Comparison of ENCODE assay signal across 1 cellular context in the genomic region with DNA sequence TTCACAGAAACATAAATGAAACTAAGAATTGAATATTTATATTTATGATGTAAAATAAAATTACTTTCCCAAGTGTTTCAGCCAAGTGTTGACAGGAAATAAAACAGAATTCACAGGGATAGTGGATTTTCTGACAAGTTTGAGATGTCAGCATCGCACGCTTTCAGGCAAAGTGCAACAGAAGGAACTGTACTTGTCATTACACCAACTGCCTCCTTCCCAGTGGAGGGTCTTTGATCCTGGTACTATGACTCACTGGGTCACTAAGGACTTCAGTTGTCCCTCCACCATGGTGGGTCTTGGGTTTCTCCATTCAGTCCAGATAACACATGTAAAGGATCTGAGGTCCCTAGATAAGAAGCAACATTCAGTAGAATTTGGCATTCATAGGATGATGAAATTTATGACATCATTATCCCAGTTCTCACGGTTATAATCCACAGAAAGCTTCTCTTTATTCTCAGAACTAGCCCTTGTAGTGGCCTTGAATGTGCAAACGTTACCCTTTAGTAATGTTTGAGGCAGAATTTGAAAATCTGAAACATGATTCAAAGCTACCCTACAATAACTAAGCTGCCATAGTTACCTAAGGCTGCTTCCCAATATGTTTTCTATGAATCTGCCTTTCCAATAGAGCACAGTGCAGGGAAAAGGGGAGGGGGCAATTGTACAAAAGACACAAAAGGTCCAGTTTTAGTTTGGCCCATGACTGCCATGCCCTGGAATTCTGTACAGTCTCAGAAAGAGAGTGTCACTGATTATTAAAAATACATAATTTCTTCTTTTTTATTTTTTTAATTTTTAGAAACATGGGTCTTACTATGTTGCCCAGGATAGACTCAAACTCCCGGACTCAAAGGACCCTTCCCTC.
A peak's percentile ranks its signal among the peaks of the same experiment; 100 is the strongest.
TF ChIP-seq lines count a peak whose summit lies in the region.

No MANE protein-coding gene starts in this region.

TF ChIP-seq in K562, 482 proteins besides CTCF, POLR2A, EP300 and RAD21 (continued from another document and continues in another):
- TF ChIP-seq ZNF445 (CRISPR knock-in tag; IDR thresholded peaks at IDR 0.05; ENCODE audit: low read depth) (0 out of 2 replicates have a peak, but pooled peaks have one; percentile 59), TAL1 (IDR thresholded peaks at IDR 0.05) (peak; percentile 97), ZNF707 (CRISPR knock-in tag; conservative IDR thresholded peaks at IDR 0.05) (no peak), BHLHE40 (IDR thresholded peaks at IDR 0.05; ENCODE audit: low read length) (peak; percentile 46; the same call in 1 of the 2 replicates), RBM25 (IDR thresholded peaks at IDR 0.05; ENCODE audit: low read depth, low read length, severe bottlenecking) (no peak), SMARCC2 (IDR thresholded peaks at IDR 0.05; ENCODE audit: low read depth) (peak; percentile 97), U2AF1 (optimal IDR thresholded peaks at IDR 0.05; ENCODE audit: low read depth, low read length) (no peak), NBN (IDR thresholded peaks at IDR 0.05; ENCODE audit: low read depth) (peak; percentile 96), ZFX (CRISPR knock-in tag; IDR thresholded peaks at IDR 0.05) (no peak), CCNT2 (IDR thresholded peaks at IDR 0.05; ENCODE audit: borderline replicate concordance, extremely low read depth, insufficient read length, low read depth, low read length) (peak; percentile 96), STAT5A (IDR thresholded peaks at IDR 0.05; ENCODE audit: borderline replicate concordance, low read length) (peak; percentile 95), DMBX1 (CRISPR knock-in tag; IDR thresholded peaks at IDR 0.05; ENCODE audit: borderline replicate concordance) (peak; percentile 83), ZNF133 (CRISPR knock-in tag; IDR thresholded peaks at IDR 0.05) (no peak), ZNF583 (CRISPR knock-in tag; IDR thresholded peaks at IDR 0.05) (peak; percentile 80; the same call in 1 of the 2 replicates), PTRF (tag; IDR thresholded peaks at IDR 0.05) (peak; percentile 29; the same call in 1 of the 2 replicates), NFRKB (IDR thresholded peaks at IDR 0.05; ENCODE audit: low read depth) (peak; percentile 62), PHF20 (IDR thresholded peaks at IDR 0.05; ENCODE audit: partially characterized antibody) (no peak), ZNF212 (CRISPR knock-in tag; IDR thresholded peaks at IDR 0.05) (no peak), PHF21A (IDR thresholded peaks at IDR 0.05; ENCODE audit: borderline replicate concordance, low read depth) (peak; percentile 81; the same call in 1 of the 2 replicates), BRD9 (IDR thresholded peaks at IDR 0.05; ENCODE audit: low read depth, partially characterized antibody) (peak; percentile 95), ZBTB34 (CRISPR knock-in tag; IDR thresholded peaks at IDR 0.05) (no peak), RNF219 (CRISPR knock-in tag; IDR thresholded peaks at IDR 0.05) (no peak), ZNF263 (CRISPR knock-in tag; IDR thresholded peaks at IDR 0.05; ENCODE audit: borderline replicate concordance) (no peak), PHF8 (IDR thresholded peaks at IDR 0.05; ENCODE audit: borderline replicate concordance, low read length) (no peak), ZNF76 (CRISPR knock-in tag; IDR thresholded peaks at IDR 0.05; ENCODE audit: borderline replicate concordance) (no peak), MCM3 (IDR thresholded peaks at IDR 0.05) (no peak), ZNF184 (CRISPR knock-in tag; IDR thresholded peaks at IDR 0.05) (no peak), ZBTB49 (CRISPR knock-in tag; IDR thresholded peaks at IDR 0.05; ENCODE audit: borderline replicate concordance) (no peak), SIRT6 (IDR thresholded peaks at IDR 0.05; ENCODE audit: low read depth, low read length) (no peak), KLF13 (tag; IDR thresholded peaks at IDR 0.05; ENCODE audit: borderline replicate concordance, low read depth) (no peak), HCFC1 (IDR thresholded peaks at IDR 0.05; ENCODE audit: low read depth, low read length) (peak; percentile 20; the same call in 1 of the 2 replicates), POLR3G (IDR thresholded peaks at IDR 0.05; ENCODE audit: extremely low read depth, insufficient read length, insufficient replicate concordance) (no peak), ESRRA (IDR thresholded peaks at IDR 0.05; ENCODE audit: borderline replicate concordance, low read depth) (peak; percentile 87), PCBP2 (IDR thresholded peaks at IDR 0.05; ENCODE audit: low read depth, low read length, poor library complexity, severe bottlenecking) (no peak), ZNF316 (IDR thresholded peaks at IDR 0.05) (no peak), USF1 (CRISPR knock-in tag; IDR thresholded peaks at IDR 0.05) (no peak), MEF2D (tag; conservative IDR thresholded peaks at IDR 0.05; ENCODE audit: low read depth) (0 out of 2 replicates have a peak, but pooled peaks have one; percentile 60), ZBTB33 (CRISPR knock-in tag; IDR thresholded peaks at IDR 0.05) (peak; percentile 50), LCOR (CRISPR knock-in tag; IDR thresholded peaks at IDR 0.05) (peak; percentile 78), STAT5B (CRISPR knock-in tag; IDR thresholded peaks at IDR 0.05) (no peak), NFIX (CRISPR knock-in tag; IDR thresholded peaks at IDR 0.05; ENCODE audit: low read depth) (no peak)
- TF ChIP-seq, protein P1, sequence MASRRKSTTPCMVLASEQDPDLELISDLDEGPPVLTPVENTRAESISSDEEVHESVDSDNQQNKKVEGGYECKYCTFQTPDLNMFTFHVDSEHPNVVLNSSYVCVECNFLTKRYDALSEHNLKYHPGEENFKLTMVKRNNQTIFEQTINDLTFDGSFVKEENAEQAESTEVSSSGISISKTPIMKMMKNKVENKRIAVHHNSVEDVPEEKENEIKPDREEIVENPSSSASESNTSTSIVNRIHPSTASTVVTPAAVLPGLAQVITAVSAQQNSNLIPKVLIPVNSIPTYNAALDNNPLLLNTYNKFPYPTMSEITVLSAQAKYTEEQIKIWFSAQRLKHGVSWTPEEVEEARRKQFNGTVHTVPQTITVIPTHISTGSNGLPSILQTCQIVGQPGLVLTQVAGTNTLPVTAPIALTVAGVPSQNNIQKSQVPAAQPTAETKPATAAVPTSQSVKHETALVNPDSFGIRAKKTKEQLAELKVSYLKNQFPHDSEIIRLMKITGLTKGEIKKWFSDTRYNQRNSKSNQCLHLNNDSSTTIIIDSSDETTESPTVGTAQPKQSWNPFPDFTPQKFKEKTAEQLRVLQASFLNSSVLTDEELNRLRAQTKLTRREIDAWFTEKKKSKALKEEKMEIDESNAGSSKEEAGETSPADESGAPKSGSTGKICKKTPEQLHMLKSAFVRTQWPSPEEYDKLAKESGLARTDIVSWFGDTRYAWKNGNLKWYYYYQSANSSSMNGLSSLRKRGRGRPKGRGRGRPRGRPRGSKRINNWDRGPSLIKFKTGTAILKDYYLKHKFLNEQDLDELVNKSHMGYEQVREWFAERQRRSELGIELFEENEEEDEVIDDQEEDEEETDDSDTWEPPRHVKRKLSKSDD (conservative IDR thresholded peaks at IDR 0.05; ENCODE audit: low read length), result no peak
- TF ChIP-seq, protein P2, sequence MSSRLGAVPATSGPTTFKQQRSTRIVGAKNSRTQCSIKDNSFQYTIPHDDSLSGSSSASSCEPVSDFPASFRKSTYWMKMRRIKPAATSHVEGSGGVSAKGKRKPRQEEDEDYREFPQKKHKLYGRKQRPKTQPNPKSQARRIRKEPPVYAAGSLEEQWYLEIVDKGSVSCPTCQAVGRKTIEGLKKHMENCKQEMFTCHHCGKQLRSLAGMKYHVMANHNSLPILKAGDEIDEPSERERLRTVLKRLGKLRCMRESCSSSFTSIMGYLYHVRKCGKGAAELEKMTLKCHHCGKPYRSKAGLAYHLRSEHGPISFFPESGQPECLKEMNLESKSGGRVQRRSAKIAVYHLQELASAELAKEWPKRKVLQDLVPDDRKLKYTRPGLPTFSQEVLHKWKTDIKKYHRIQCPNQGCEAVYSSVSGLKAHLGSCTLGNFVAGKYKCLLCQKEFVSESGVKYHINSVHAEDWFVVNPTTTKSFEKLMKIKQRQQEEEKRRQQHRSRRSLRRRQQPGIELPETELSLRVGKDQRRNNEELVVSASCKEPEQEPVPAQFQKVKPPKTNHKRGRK (tag; IDR thresholded peaks at IDR 0.05), result no peak
- TF ChIP-seq, protein P3, sequence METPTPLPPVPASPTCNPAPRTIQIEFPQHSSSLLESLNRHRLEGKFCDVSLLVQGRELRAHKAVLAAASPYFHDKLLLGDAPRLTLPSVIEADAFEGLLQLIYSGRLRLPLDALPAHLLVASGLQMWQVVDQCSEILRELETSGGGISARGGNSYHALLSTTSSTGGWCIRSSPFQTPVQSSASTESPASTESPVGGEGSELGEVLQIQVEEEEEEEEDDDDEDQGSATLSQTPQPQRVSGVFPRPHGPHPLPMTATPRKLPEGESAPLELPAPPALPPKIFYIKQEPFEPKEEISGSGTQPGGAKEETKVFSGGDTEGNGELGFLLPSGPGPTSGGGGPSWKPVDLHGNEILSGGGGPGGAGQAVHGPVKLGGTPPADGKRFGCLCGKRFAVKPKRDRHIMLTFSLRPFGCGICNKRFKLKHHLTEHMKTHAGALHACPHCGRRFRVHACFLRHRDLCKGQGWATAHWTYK (CRISPR knock-in tag; IDR thresholded peaks at IDR 0.05), result no peak; the same call in 1 of the 2 replicates
- TF ChIP-seq, protein P4, sequence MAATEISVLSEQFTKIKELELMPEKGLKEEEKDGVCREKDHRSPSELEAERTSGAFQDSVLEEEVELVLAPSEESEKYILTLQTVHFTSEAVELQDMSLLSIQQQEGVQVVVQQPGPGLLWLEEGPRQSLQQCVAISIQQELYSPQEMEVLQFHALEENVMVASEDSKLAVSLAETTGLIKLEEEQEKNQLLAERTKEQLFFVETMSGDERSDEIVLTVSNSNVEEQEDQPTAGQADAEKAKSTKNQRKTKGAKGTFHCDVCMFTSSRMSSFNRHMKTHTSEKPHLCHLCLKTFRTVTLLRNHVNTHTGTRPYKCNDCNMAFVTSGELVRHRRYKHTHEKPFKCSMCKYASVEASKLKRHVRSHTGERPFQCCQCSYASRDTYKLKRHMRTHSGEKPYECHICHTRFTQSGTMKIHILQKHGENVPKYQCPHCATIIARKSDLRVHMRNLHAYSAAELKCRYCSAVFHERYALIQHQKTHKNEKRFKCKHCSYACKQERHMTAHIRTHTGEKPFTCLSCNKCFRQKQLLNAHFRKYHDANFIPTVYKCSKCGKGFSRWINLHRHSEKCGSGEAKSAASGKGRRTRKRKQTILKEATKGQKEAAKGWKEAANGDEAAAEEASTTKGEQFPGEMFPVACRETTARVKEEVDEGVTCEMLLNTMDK (IDR thresholded peaks at IDR 0.05; ENCODE audit: borderline replicate concordance, insufficient read depth, low read depth, low read length, poor library complexity, severe bottlenecking), result no peak
